Comparison of ENCODE assay signal across 10 cellular contexts in the genomic region with DNA sequence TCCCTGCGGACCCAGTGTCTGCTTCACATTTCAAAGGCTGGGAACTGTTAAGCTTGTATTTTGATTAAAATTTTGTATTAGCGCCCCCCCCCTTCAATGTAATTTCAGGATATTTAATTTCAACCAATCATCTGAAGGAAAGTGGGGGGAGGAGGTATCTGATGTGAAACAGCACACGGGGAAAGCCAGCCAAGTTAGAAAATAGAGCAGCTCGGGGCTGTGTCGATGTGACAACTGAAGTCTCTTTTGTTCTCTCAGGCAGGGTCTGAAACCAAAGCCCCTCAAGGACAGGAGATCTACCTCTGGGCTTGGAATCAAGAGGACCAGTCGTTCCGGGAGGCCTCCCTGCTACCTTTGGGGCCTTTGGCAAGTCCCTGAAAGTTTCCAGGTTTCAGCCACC.
"Had no signal": no experiment of that assay in that cellular context is flagged by ENCODE, and none has a peak within 500 bp of the region (broad histone marks: within the 10 kb centered on the region; RNA-seq: fewer than 3 reads in every experiment).

No MANE protein-coding gene starts in this region.

- H3K9me3 Mint-ChIP-seq: activated CD8-positive, alpha-beta T cell treated with anti-CD3 and anti-CD28 coated beads for 36 hours; activated naive CD8-positive, alpha-beta T cell treated with anti-CD3 and anti-CD28 coated beads, Interleukin-2, amount 50 U/mL, for 24 hours; activated T-helper 1 cell treated with anti-CD3 and anti-CD28 coated beads, Interleukin-12 subunit alpha, Interleukin-12 subunit beta, Interleukin-2, Interleukin-4 antibody, amounts not matched to agents 30 ng/mL and 10 ng/mL and 1 ng/mL, durations not matched to agents 14 hours and 24 hours and 36 hours; immature natural killer cell; natural killer cell treated with Interleukin-12 subunit alpha and Interleukin-12 subunit beta and Interleukin-15 and Interleukin-18, amount 100 ng/mL, for 72 hours; stimulated activated memory B cell treated with anti-CD40 and anti-IgM and Interleukin-4, amounts not matched to agents 10 μg/mL and 1 μg/mL and 100 μg/mL, for 72 hours; T-cell had no signal

- H3K4me1 Mint-ChIP-seq: activated naive CD8-positive, alpha-beta T cell treated with anti-CD3 and anti-CD28 coated beads, Interleukin-2, amount 50 U/mL, for 24 hours; immature natural killer cell; stimulated activated memory B cell treated with anti-CD40 and anti-IgM and Interleukin-4, amounts not matched to agents 10 μg/mL and 1 μg/mL and 100 μg/mL, for 72 hours; T-cell had no signal

- H3K4me3 ChIP-seq: cardiac muscle cell, upper lobe of right lung had no signal

- H3K27ac Mint-ChIP-seq: activated CD8-positive, alpha-beta T cell treated with anti-CD3 and anti-CD28 coated beads for 36 hours; activated naive CD8-positive, alpha-beta T cell treated with anti-CD3 and anti-CD28 coated beads, Interleukin-2, amount 50 U/mL, for 24 hours; activated T-helper 1 cell treated with anti-CD3 and anti-CD28 coated beads, Interleukin-12 subunit alpha, Interleukin-12 subunit beta, Interleukin-2, Interleukin-4 antibody, amounts not matched to agents 30 ng/mL and 10 ng/mL and 1 ng/mL, durations not matched to agents 14 hours and 24 hours and 36 hours; immature natural killer cell; natural killer cell treated with Interleukin-12 subunit alpha and Interleukin-12 subunit beta and Interleukin-15 and Interleukin-18, amount 100 ng/mL, for 72 hours; stimulated activated memory B cell treated with anti-CD40 and anti-IgM and Interleukin-4, amounts not matched to agents 10 μg/mL and 1 μg/mL and 100 μg/mL, for 72 hours; T-cell had no signal

- H3K36me3 Mint-ChIP-seq: immature natural killer cell; natural killer cell treated with Interleukin-12 subunit alpha and Interleukin-12 subunit beta and Interleukin-15 and Interleukin-18, amount 100 ng/mL, for 72 hours; stimulated activated memory B cell treated with anti-CD40 and anti-IgM and Interleukin-4, amounts not matched to agents 10 μg/mL and 1 μg/mL and 100 μg/mL, for 72 hours; T-cell had no signal

- H3K9me3 ChIP-seq: upper lobe of right lung had no signal

- H3K4me3 Mint-ChIP-seq: activated CD8-positive, alpha-beta T cell treated with anti-CD3 and anti-CD28 coated beads for 36 hours; activated naive CD8-positive, alpha-beta T cell treated with anti-CD3 and anti-CD28 coated beads, Interleukin-2, amount 50 U/mL, for 24 hours; activated T-helper 1 cell treated with anti-CD3 and anti-CD28 coated beads, Interleukin-12 subunit alpha, Interleukin-12 subunit beta, Interleukin-2, Interleukin-4 antibody, amounts not matched to agents 30 ng/mL and 10 ng/mL and 1 ng/mL, durations not matched to agents 14 hours and 24 hours and 36 hours; immature natural killer cell; natural killer cell treated with Interleukin-12 subunit alpha and Interleukin-12 subunit beta and Interleukin-15 and Interleukin-18, amount 100 ng/mL, for 72 hours; stimulated activated memory B cell treated with anti-CD40 and anti-IgM and Interleukin-4, amounts not matched to agents 10 μg/mL and 1 μg/mL and 100 μg/mL, for 72 hours; T-cell had no signal

- H3K36me3 ChIP-seq: cardiac muscle cell, upper lobe of right lung, WERI-Rb-1 had no signal

- H3K27me3 ChIP-seq: cardiac muscle cell, upper lobe of right lung had no signal

- H3K27ac ChIP-seq: cardiac muscle cell, upper lobe of right lung, WERI-Rb-1 had no signal
